In the genomic region with DNA sequence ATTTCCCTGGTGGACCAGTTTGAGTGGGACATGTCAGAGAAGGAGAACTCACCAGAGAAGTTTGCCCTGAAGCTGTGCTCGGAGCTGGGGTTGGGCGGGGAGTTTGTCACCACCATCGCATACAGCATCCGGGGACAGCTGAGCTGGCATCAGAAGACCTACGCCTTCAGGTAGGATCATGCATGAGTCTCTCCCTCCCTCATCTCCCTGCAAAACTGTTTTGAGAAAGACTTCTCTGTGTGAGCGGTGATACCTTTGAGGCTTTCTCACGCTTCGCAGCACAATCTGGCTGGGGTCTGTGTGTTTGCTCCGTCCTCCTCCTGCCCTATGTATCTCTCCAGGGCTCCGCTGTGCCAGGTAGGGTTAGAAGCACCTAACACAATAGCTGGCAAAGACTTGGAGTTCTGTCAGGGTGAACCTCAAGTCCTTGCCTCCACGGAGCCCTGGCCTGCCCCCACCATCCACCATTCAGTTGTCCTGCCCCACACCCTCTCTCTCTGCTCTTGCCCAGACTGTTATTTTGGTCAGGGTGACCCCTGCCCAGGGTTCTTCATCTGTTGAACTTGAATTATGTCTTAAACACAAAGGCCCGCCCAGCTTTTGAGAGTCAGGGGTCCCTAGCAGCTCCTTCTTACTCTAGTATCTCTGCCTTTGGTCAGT, we compare ENCODE assay signal across 12 cellular contexts. TPM values are rescaled to one million over a fixed set of nuclear protein-coding genes. Genes with fewer than 3 reads are reported as not detected.
DNase-seq lines count a peak whose midpoint lies in the region; ATAC-seq and TF ChIP-seq lines count a peak whose summit lies in the region.
"Had no signal": no experiment of that assay in that cellular context is flagged by ENCODE, and none has a peak within 500 bp of the region (broad histone marks: within the 10 kb centered on the region; RNA-seq: fewer than 3 reads in every experiment).

No MANE protein-coding gene starts in this region.

- peak overlapping the region; percentile 94 for H2AK9ac ChIP-seq in IMR-90 (replicated peaks; ENCODE audit: low read depth, low read length, poor library complexity)

- peak overlapping the region in 10 of 11 experiments; percentile 41 to 89 (median 78); a peak in 20 of 22 replicates for H3K27ac ChIP-seq in BLaER1 treated with 17β-estradiol and CSF1 and Interleukin-3, amounts not matched to agents 10 nM and 100 nM
- H3K27ac ChIP-seq in IMR-90 (ENCODE audit: insufficient read depth, low read length) (peak overlapping the region; percentile 81; the same call in 1 of the 2 replicates), endodermal cell (ENCODE audit: low read depth, low read length) (peak overlapping the region; percentile 49), neural progenitor cell (peak overlapping the region; percentile 8)
- H3K27ac ChIP-seq: pancreas had no signal

- H3K27me3 ChIP-seq in BLaER1 treated with 17β-estradiol and CSF1 and Interleukin-3, amounts not matched to agents 10 nM and 100 nM, result no peaks in the 10 kb centered on the region
- H3K27me3 ChIP-seq in IMR-90 (ENCODE audit: control insufficient read depth, insufficient read depth, low read length) (no peaks in the 10 kb centered on the region), endodermal cell (ENCODE audit: control insufficient read depth, insufficient read depth, low read length, poor library complexity, severe bottlenecking) (no peaks in the 10 kb centered on the region), neural progenitor cell (no peaks in the 10 kb centered on the region)
- H3K27me3 ChIP-seq: pancreas had no signal

- no peak overlapping the region for H3K4me3 ChIP-seq in BLaER1 treated with 17β-estradiol and CSF1 and Interleukin-3, amounts not matched to agents 10 nM and 100 nM
- H3K4me3 ChIP-seq in IMR-90 (ENCODE audit: insufficient read depth, low read depth, low read length), result no peak overlapping the region
- H3K4me3 ChIP-seq in endodermal cell (ENCODE audit: low read length), result no peak overlapping the region
- H3K4me3 ChIP-seq in neural progenitor cell, result no peak overlapping the region
- H3K4me3 ChIP-seq: pancreas had no signal

- H3K4me1 ChIP-seq in BLaER1 treated with 17β-estradiol and CSF1 and Interleukin-3, amounts not matched to agents 10 nM and 100 nM, result peaks cover 33 to 76% (median 73%) of the 10 kb centered on the region in 10 experiments
- H3K4me1 ChIP-seq in IMR-90 (ENCODE audit: control insufficient read depth, insufficient read depth, low read length) (peaks cover 12% of the 10 kb centered on the region), endodermal cell (ENCODE audit: control insufficient read depth, insufficient read depth, low read length) (no peaks in the 10 kb centered on the region), neural progenitor cell (no peaks in the 10 kb centered on the region)
- H3K4me1 ChIP-seq: pancreas had no signal

- H3K9me1 ChIP-seq in IMR-90 (ENCODE audit: insufficient read depth, low read length), result peaks cover 28% of the 10 kb centered on the region

- peak overlapping the region; percentile 97 for H3K18ac ChIP-seq in IMR-90 (ENCODE audit: low read depth, low read length)

- POLR2A ChIA-PET in IMR-90 (lab: Charles Lee; ENCODE audit: unreplicated experiment), result no interaction called here

- peak overlapping the region; percentile 2 to 74 (median 62); a peak in 18 of 22 replicates for H3K9ac ChIP-seq in BLaER1 treated with 17β-estradiol and CSF1 and Interleukin-3, amounts not matched to agents 10 nM and 100 nM
- H3K9ac ChIP-seq in IMR-90 (ENCODE audit: low read depth, low read length) (no peak overlapping the region), endodermal cell (ENCODE audit: extremely low read depth, low read length, poor library complexity, severe bottlenecking) (no peak overlapping the region), neural progenitor cell (no peak overlapping the region)

- TF ChIP-seq CTCF in IMR-90 (conservative IDR thresholded peaks at IDR 0.05; ENCODE audit: low read depth, low read length) (no peak), endodermal cell (conservative IDR thresholded peaks at IDR 0.05) (no peak), neural progenitor cell (IDR thresholded peaks at IDR 0.05) (no peak)

- no peaks in the 10 kb centered on the region for H3F3A ChIP-seq in neural progenitor cell (ENCODE audit: low read depth)

- CTCF ChIA-PET in IMR-90 (lab: Yijun Ruan, JAX), result no interaction called here

- H3K27me3 Mint-ChIP-seq in endodermal cell (ENCODE audit: insufficient read depth), result no peaks in the 10 kb centered on the region
- H3K27me3 Mint-ChIP-seq in neural progenitor cell (ENCODE audit: insufficient read depth, low read depth), result no peaks in the 10 kb centered on the region

- no peak for TF ChIP-seq RAD21 in IMR-90 (IDR thresholded peaks at IDR 0.05; ENCODE audit: low read length)

- no peak overlapping the region; the same call in 2 of the 3 replicates for H2BK15ac ChIP-seq in IMR-90 (ENCODE audit: low read depth, low read length)

- peak overlapping the region; percentile 74; the same call in 1 of the 2 replicates for H3K23ac ChIP-seq in IMR-90 (ENCODE audit: low read depth, low read length)

- H3K27ac Mint-ChIP-seq in endodermal cell, result no peak overlapping the region
- no peak overlapping the region for H3K27ac Mint-ChIP-seq in neural progenitor cell

- intact Hi-C loops in IMR-90 (cut with micrococcal nuclease), result no loop called here

- dilution Hi-C loops in IMR-90 (cut with HindIII; ENCODE audit: low sequenced_read_pairs, unreplicated experiment), result no loop called here

- no peaks in the 10 kb centered on the region for H3K9me3 Mint-ChIP-seq in endodermal cell
- no peaks in the 10 kb centered on the region for H3K9me3 Mint-ChIP-seq in neural progenitor cell

- H2BK5ac ChIP-seq in IMR-90 (ENCODE audit: low read depth, low read length, poor library complexity, severe bottlenecking), result peak overlapping the region; percentile 93

- H3K4me3 Mint-ChIP-seq in endodermal cell (no peak overlapping the region), neural progenitor cell (no peak overlapping the region)

- H3K36me3 Mint-ChIP-seq in endodermal cell (ENCODE audit: low read depth), result peaks cover 82% of the 10 kb centered on the region
- peaks cover 57% of the 10 kb centered on the region for H3K36me3 Mint-ChIP-seq in neural progenitor cell

- TF ChIP-seq POLR2A in IMR-90 (IDR thresholded peaks at IDR 0.05; ENCODE audit: low read depth, low read length), result no peak

- H3K36me3 ChIP-seq in BLaER1 treated with 17β-estradiol and CSF1 and Interleukin-3, amounts not matched to agents 10 nM and 100 nM, result peaks cover 96 to 100% (median 98%) of the 10 kb centered on the region in 11 experiments
- H3K36me3 ChIP-seq in IMR-90 (ENCODE audit: control insufficient read depth, insufficient read depth, low read length) (peaks cover 81% of the 10 kb centered on the region), endodermal cell (ENCODE audit: control insufficient read depth, insufficient read depth, low read length) (peaks cover 78% of the 10 kb centered on the region), neural progenitor cell (no peaks in the 10 kb centered on the region)

- peak overlapping the region; percentile 90 to 93; a peak in 3 of 4 replicates for H4K8ac ChIP-seq in IMR-90 (ENCODE audit: low read depth in 2 of 2, low read length in 2 of 2)

- peak overlapping the region; percentile 29; the same call in 1 of the 2 replicates for H2AK5ac ChIP-seq in IMR-90 (ENCODE audit: low read depth, low read length)

- DNase-seq in IMR-90 (no peak), endodermal cell (no peak), neural progenitor cell (ENCODE audit: low spot score) (no peak), LoVo (ENCODE audit: low spot score) (no peak), NCI-H345 (lab: John Stamatoyannopoulos, UW) (no peak), NCI-H226 (no peak)
- DNase-seq: activated CD4-positive, CD25-positive, alpha-beta regulatory T cell; NCI-H1048; SHP77 treated with DMSO at 0.1 percent for 48 hours had no signal

- H3K79me1 ChIP-seq in IMR-90 (ENCODE audit: low read depth in 1 of 2, low read length in 2 of 2), result peaks cover 7 to 51% of the 10 kb centered on the region in 2 experiments; a peak in 3 of 4 replicates

- H3K14ac ChIP-seq in IMR-90 (replicated peaks; ENCODE audit: low read depth, low read length), result peak overlapping the region; percentile 93

- no TSS peak for BruUV-seq in IMR-90 (replicated peaks; lab: Mats Ljungman, UMichigan)

- WGBS in IMR-90 (ENCODE audit: extremely low coverage in 2 of 2, insufficient read length in 1 of 2), 2 experiments, result 94% methylated on average over 6 of the region's 12 CpGs; no CpG with 5 or more reads in 1 of the 2 experiments
- WGBS in endodermal cell (ENCODE audit: insufficient coverage in 1 of 2, insufficient read length in 1 of 2), 2 experiments, result 94 to 99% methylated on average over 10 to 12 of the region's 12 CpGs

- peak overlapping the region; percentile 91 for H3K4ac ChIP-seq in IMR-90 (ENCODE audit: low read depth, low read length)

- H2BK20ac ChIP-seq in IMR-90 (ENCODE audit: low read depth, low read length), result peak overlapping the region; percentile 48; the same call in 1 of the 2 replicates

- no peaks in the 10 kb centered on the region for H3K9me3 ChIP-seq in BLaER1 treated with 17β-estradiol and CSF1 and Interleukin-3, amounts not matched to agents 10 nM and 100 nM (replicated peaks in 1 of 11)
- H3K9me3 ChIP-seq in IMR-90 (ENCODE audit: control insufficient read depth, insufficient read depth, low read length) (peaks cover 3% of the 10 kb centered on the region; the same call in 1 of the 2 replicates), endodermal cell (ENCODE audit: control insufficient read depth, low read length) (no peaks in the 10 kb centered on the region), neural progenitor cell (ENCODE audit: low read depth) (no peaks in the 10 kb centered on the region)
- H3K9me3 ChIP-seq: pancreas had no signal

- no peak overlapping the region for H2AFZ ChIP-seq in IMR-90 (replicated peaks; ENCODE audit: low read length, poor library complexity)
- no peak overlapping the region for H2AFZ ChIP-seq in neural progenitor cell (replicated peaks)

- no peak overlapping the region for H3K56ac ChIP-seq in IMR-90 (ENCODE audit: extremely low read depth, insufficient read depth, low read length)

- peaks cover 8 to 57% (median 20%) of the 10 kb centered on the region in 11 experiments; a peak in 16 of 22 replicates for H4K20me1 ChIP-seq in BLaER1 treated with 17β-estradiol and CSF1 and Interleukin-3, amounts not matched to agents 10 nM and 100 nM
- H4K20me1 ChIP-seq in IMR-90 (ENCODE audit: insufficient read depth, low read length) (peaks cover 11% of the 10 kb centered on the region), neural progenitor cell (ENCODE audit: low read depth) (no peaks in the 10 kb centered on the region)

- in situ Hi-C loops in IMR-90 (cut with MboI; ENCODE audit: low sequenced_read_pairs), result no loop called here

- no peak for ATAC-seq in IMR-90 (ENCODE audit: low read depth)
- ATAC-seq: left lobe of liver, pancreas had no signal

- H2BK120ac ChIP-seq in IMR-90 (ENCODE audit: low read depth, low read length), result peak overlapping the region; percentile 87

- peak overlapping the region; percentile 98 for H4K5ac ChIP-seq in IMR-90 (ENCODE audit: low read depth, low read length)

- peak overlapping the region; percentile 4 to 84 (median 72) for H3K4me2 ChIP-seq in BLaER1 treated with 17β-estradiol and CSF1 and Interleukin-3, amounts not matched to agents 10 nM and 100 nM
- H3K4me2 ChIP-seq in IMR-90 (ENCODE audit: low read depth, low read length) (no peak overlapping the region), neural progenitor cell (no peak overlapping the region)

- peak overlapping the region; percentile 88 for H4K91ac ChIP-seq in IMR-90 (ENCODE audit: insufficient read depth, low read depth, low read length)

- H3K4me1 Mint-ChIP-seq in endodermal cell, result no peaks in the 10 kb centered on the region
- peaks cover 2% of the 10 kb centered on the region for H3K4me1 Mint-ChIP-seq in neural progenitor cell

- H3K79me2 ChIP-seq in neural progenitor cell (ENCODE audit: low read depth), result peaks cover 8% of the 10 kb centered on the region

RNA-seq across cellular contexts. Expression of a gene that starts 13.4 kb away (rescaled TPM):
- under 0.01 and 0.18 TPM in 2 replicates for total RNA-seq in IMR-90 (2012; rRNA removed)
- polyA plus RNA-seq in IMR-90 (2012; rRNA removed), result 0.50 and 0.62 TPM in 2 replicates
- polyA plus RNA-seq in IMR-90 (2012; cell fraction: cytosol; rRNA removed), result 0.41 and 0.49 TPM in 2 replicates
- 0.96 and 2.2 TPM in 2 replicates for polyA plus RNA-seq in IMR-90 (2012; cell fraction: nucleus; rRNA removed; ENCODE audit: low replicate concordance)
- 1 to 10 TPM; 6.3 to 7.6 TPM for total RNA-seq in endodermal cell
- 8.1 TPM for polyA plus RNA-seq in endodermal cell (2013, experiment 1 of 2)
- 7.7 TPM for polyA plus RNA-seq in endodermal cell (2013, experiment 2 of 2)
- 1.1 and 7.7 TPM in 2 replicates for total RNA-seq in neural progenitor cell (ENCODE audit: low replicate concordance)

RNA-seq across cellular contexts. Expression of a gene that starts 32.3 kb away (rescaled TPM):
- total RNA-seq in IMR-90 (2012; rRNA removed) (2.8 and 3.2 TPM in 2 replicates), endodermal cell (10 to 100 TPM; 13.1 to 14.8 TPM), neural progenitor cell (ENCODE audit: low replicate concordance) (3.8 and 12.1 TPM in 2 replicates)
- 6.6 and 8.7 TPM in 2 replicates for polyA plus RNA-seq in IMR-90 (2012; rRNA removed)
- 7.6 and 10.2 TPM in 2 replicates for polyA plus RNA-seq in IMR-90 (2012; cell fraction: cytosol; rRNA removed)
- polyA plus RNA-seq in IMR-90 (2012; cell fraction: nucleus; rRNA removed; ENCODE audit: low replicate concordance), result 38.2 and 42.7 TPM in 2 replicates
- polyA plus RNA-seq in endodermal cell (2013, experiment 1 of 2), result 12.0 TPM
- 9.3 TPM for polyA plus RNA-seq in endodermal cell (2013, experiment 2 of 2)

RNA-seq across cellular contexts. Expression of a gene that starts 38.6 kb away (rescaled TPM):
- 97.5 and 110 TPM in 2 replicates for total RNA-seq in IMR-90 (2012; rRNA removed)
- polyA plus RNA-seq in IMR-90 (2012; rRNA removed), result 157 and 159 TPM in 2 replicates
- 143 and 158 TPM in 2 replicates for polyA plus RNA-seq in IMR-90 (2012; cell fraction: cytosol; rRNA removed)
- polyA plus RNA-seq in IMR-90 (2012; cell fraction: nucleus; rRNA removed; ENCODE audit: low replicate concordance), result 79.7 and 79.9 TPM in 2 replicates
- total RNA-seq in endodermal cell, result 100 to 1,000 TPM; 136 to 148 TPM
- 201 TPM for polyA plus RNA-seq in endodermal cell (2013, experiment 1 of 2)
- 179 TPM for polyA plus RNA-seq in endodermal cell (2013, experiment 2 of 2)
- 151 and 170 TPM in 2 replicates for total RNA-seq in neural progenitor cell (ENCODE audit: low replicate concordance)

RNA-seq across cellular contexts. Expression of a gene that starts 52.7 kb away (rescaled TPM):
- 1.4 and 2.2 TPM in 2 replicates for total RNA-seq in IMR-90 (2012; rRNA removed)
- 5.9 and 6.0 TPM in 2 replicates for polyA plus RNA-seq in IMR-90 (2012; rRNA removed)
- 6.5 and 10.3 TPM in 2 replicates for polyA plus RNA-seq in IMR-90 (2012; cell fraction: cytosol; rRNA removed)
- polyA plus RNA-seq in IMR-90 (2012; cell fraction: nucleus; rRNA removed; ENCODE audit: low replicate concordance), result 5.3 and 10.6 TPM in 2 replicates
- 10 to 100 TPM in 1 of 2 donors, 1 to 10 TPM in 1; 9.7 to 14.3 TPM for total RNA-seq in endodermal cell
- polyA plus RNA-seq in endodermal cell (2013, experiment 1 of 2), result 14.7 TPM
- 14.5 TPM for polyA plus RNA-seq in endodermal cell (2013, experiment 2 of 2)
- total RNA-seq in neural progenitor cell (ENCODE audit: low replicate concordance), result 4.1 and 13.7 TPM in 2 replicates

RNA-seq across cellular contexts. Expression of a gene that starts 57.6 kb away (rescaled TPM):
- 1.4 and 2.2 TPM in 2 replicates for total RNA-seq in IMR-90 (2012; rRNA removed)
- 10.8 and 11.2 TPM in 2 replicates for polyA plus RNA-seq in IMR-90 (2012; rRNA removed)
- polyA plus RNA-seq in IMR-90 (2012; cell fraction: cytosol; rRNA removed), result 3.3 and 4.8 TPM in 2 replicates
- 1.6 and 4.7 TPM in 2 replicates for polyA plus RNA-seq in IMR-90 (2012; cell fraction: nucleus; rRNA removed; ENCODE audit: low replicate concordance)
- total RNA-seq in endodermal cell, result 100 to 1,000 TPM in 1 of 2 donors, 10 to 100 TPM in 1; 76.1 to 103 TPM
- 75.1 TPM for polyA plus RNA-seq in endodermal cell (2013, experiment 1 of 2)
- 66.0 TPM for polyA plus RNA-seq in endodermal cell (2013, experiment 2 of 2)
- 0.53 and 9.1 TPM in 2 replicates for total RNA-seq in neural progenitor cell (ENCODE audit: low replicate concordance)

Comparison
In these comparisons a context has a peak if more than half of its experiments do, and no peak if none do; other contexts are left out.
1. H3K27ac ChIP-seq: peak in every context shown above with its lines; median percentile 81 in IMR-90; 78 in BLaER1 treated with 17β-estradiol and CSF1 and Interleukin-3, amounts not matched to agents 10 nM and 100 nM; 49 in endodermal cell; 8 in neural progenitor cell.
2. H3K4me2 ChIP-seq: peak in BLaER1 treated with 17β-estradiol and CSF1 and Interleukin-3, amounts not matched to agents 10 nM and 100 nM (11 of 11); none in IMR-90 (single experiment) and neural progenitor cell (single experiment).
3. H3K9ac ChIP-seq: peak in BLaER1 treated with 17β-estradiol and CSF1 and Interleukin-3, amounts not matched to agents 10 nM and 100 nM (11 of 11); none in IMR-90 (single experiment), endodermal cell (single experiment) and neural progenitor cell (single experiment).